Comparison of ENCODE assay signal across 10 cellular contexts in the genomic region with DNA sequence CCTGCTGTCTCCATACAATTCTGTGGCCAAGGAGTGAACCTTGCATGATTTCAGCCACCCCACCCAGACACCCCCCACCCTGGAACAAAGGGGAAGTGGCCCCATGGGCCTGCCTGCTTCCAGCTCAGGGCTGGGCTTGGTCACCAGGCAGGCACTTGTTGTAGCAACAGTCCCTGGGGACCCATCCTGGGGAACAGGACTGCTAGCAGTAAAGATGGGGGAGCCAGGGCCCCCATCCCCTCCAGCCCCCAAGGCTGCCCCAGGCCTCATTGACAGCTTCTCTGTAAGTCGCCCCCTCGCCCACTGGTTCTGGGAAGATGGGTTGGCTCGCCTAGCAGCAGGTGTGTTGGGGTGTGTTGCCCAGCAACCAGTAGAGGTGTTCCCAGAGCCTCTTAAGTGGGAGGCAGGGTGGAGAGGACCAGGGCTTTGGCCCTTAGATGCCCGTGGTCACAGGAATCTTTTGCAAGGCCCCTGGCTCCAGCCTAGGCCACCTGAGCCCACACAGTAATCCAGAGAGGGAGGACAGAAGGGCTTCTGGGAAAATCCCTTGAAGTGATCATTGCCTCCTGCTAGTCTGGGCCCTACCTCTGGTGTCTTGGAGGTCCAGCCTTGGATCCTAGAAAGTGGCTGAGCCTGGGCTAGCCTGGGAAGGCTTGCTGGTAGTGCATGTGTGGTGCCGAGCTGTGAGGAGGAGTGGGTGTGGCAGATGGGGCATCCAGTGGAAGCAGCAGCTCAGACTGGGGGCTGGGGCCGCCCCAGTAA. TPM values are rescaled to one million over a fixed set of nuclear protein-coding genes. Genes with fewer than 3 reads are reported as not detected.
DNase-seq lines count a peak whose midpoint lies in the region; ATAC-seq and TF ChIP-seq lines count a peak whose summit lies in the region.
"Had no signal": no experiment of that assay in that cellular context is flagged by ENCODE, and none has a peak within 500 bp of the region (broad histone marks: within the 10 kb centered on the region; RNA-seq: fewer than 3 reads in every experiment).

No MANE protein-coding gene starts in this region.

- H3K27me3 ChIP-seq in IMR-90 (ENCODE audit: control insufficient read depth, insufficient read depth, low read length) (peaks cover 4% of the 10 kb centered on the region; the same call in 1 of the 2 replicates), esophagus muscularis mucosa (peaks cover 0 to 20% (median 0%) of the 10 kb centered on the region in 4 donors), skeletal muscle tissue (ENCODE audit: control insufficient read depth in 3 of 3, insufficient read depth in 3 of 3, low read length in 3 of 3) (peaks cover 0 to 3% (median 0%) of the 10 kb centered on the region in 3 donors), lower lobe of right lung (ENCODE audit: low read depth) (no peaks in the 10 kb centered on the region)

- H4K5ac ChIP-seq in IMR-90 (ENCODE audit: low read depth, low read length) = no peak overlapping the region

- peak overlapping the region; percentile 20 to 86; a peak in 1 of 4 replicates for H4K8ac ChIP-seq in IMR-90 (ENCODE audit: low read depth in 2 of 2, low read length in 2 of 2)

- POLR2A ChIA-PET in IMR-90 (lab: Charles Lee; ENCODE audit: unreplicated experiment) = no interaction called here

- TF ChIP-seq POLR2A in IMR-90 (IDR thresholded peaks at IDR 0.05; ENCODE audit: low read depth, low read length) (no peak), esophagus muscularis mucosa (IDR thresholded peaks at IDR 0.05; ENCODE audit: low read depth) (no peak)

- dilution Hi-C loops in IMR-90 (cut with HindIII; ENCODE audit: low sequenced_read_pairs, unreplicated experiment) = no loop called here

- H3K4me1 ChIP-seq in IMR-90 (ENCODE audit: control insufficient read depth, insufficient read depth, low read length) (peaks cover 15% of the 10 kb centered on the region; the same call in 1 of the 2 replicates), esophagus muscularis mucosa (peaks cover 60 to 61% (median 60%) of the 10 kb centered on the region in 4 donors), skeletal muscle tissue (ENCODE audit: control insufficient read depth in 3 of 3, insufficient read depth in 3 of 3, low read length in 3 of 3) (peaks cover 39 to 49% (median 49%) of the 10 kb centered on the region in 3 donors), lower lobe of right lung (peaks cover 12% of the 10 kb centered on the region)

- H3K9ac ChIP-seq in IMR-90 (ENCODE audit: low read depth, low read length) (no peak overlapping the region), skeletal muscle tissue (ENCODE audit: low read depth in 1 of 3, low read length in 3 of 3) (peak overlapping the region in 2 of 3 donors; percentile 16 to 43)

- peak overlapping the region; percentile 69 for H4K91ac ChIP-seq in IMR-90 (ENCODE audit: insufficient read depth, low read depth, low read length)

- CTCF ChIA-PET in IMR-90 (lab: Yijun Ruan, JAX) = interaction anchor here (0.6 kb wide), 1 partner anchor 269 kb away, joined by 5 read pairs; no protein-coding TSS in a partner anchor

- H2BK5ac ChIP-seq in IMR-90 (ENCODE audit: low read depth, low read length, poor library complexity, severe bottlenecking) = peak overlapping the region; percentile 44

- intact Hi-C loops in IMR-90 (cut with micrococcal nuclease) = no loop called here
- intact Hi-C loops in esophagus muscularis mucosa (cut with DNase I) = loop anchor here (10.0 kb wide), 1 partner anchor 344 kb away; no protein-coding TSS in a partner anchor
- intact Hi-C loops in lower lobe of right lung (cut with DNase I) = no loop called here

- no TSS peak for BruUV-seq in IMR-90 (replicated peaks; lab: Mats Ljungman, UMichigan)

- no peak overlapping the region for H3K14ac ChIP-seq in IMR-90 (replicated peaks; ENCODE audit: low read depth, low read length)

- in situ Hi-C loops in IMR-90 (cut with MboI; ENCODE audit: low sequenced_read_pairs) = loop anchor here (5.0 kb wide), 1 partner anchor 341 kb away; no protein-coding TSS in a partner anchor

- no peaks in the 10 kb centered on the region for H4K20me1 ChIP-seq in IMR-90 (ENCODE audit: insufficient read depth, low read length)

- H3K4me3 ChIP-seq in IMR-90 (ENCODE audit: insufficient read depth, low read depth, low read length) (no peak overlapping the region), esophagus muscularis mucosa (no peak overlapping the region), skeletal muscle tissue (ENCODE audit: low read length in 3 of 3) (no peak overlapping the region), lower lobe of right lung (no peak overlapping the region)

- TF ChIP-seq EP300 in esophagus muscularis mucosa (IDR thresholded peaks at IDR 0.05) = no peak

- H2AFZ ChIP-seq in IMR-90 (replicated peaks; ENCODE audit: low read length, poor library complexity) = peak overlapping the region; percentile 73

- H2AK5ac ChIP-seq in IMR-90 (ENCODE audit: low read depth, low read length) = peak overlapping the region; percentile 89

- peak overlapping the region; percentile 89 for H2AK9ac ChIP-seq in IMR-90 (replicated peaks; ENCODE audit: low read depth, low read length, poor library complexity)

- ATAC-seq in IMR-90 (ENCODE audit: low read depth) (peak; percentile 4; the same call in 1 of the 2 replicates), HG02763 (IDR thresholded peaks at IDR 0.05; ENCODE audit: unreplicated experiment) (no peak), lower lobe of right lung (no peak)

- TF ChIP-seq RAD21 in IMR-90 (IDR thresholded peaks at IDR 0.05; ENCODE audit: low read length) = no peak

- H3K4me2 ChIP-seq in IMR-90 (ENCODE audit: low read depth, low read length) = no peak overlapping the region

- H3K27ac ChIP-seq in IMR-90 (ENCODE audit: insufficient read depth, low read length) (no peak overlapping the region), esophagus muscularis mucosa (replicated peaks in 1 of 4) (peak overlapping the region; percentile 43 to 70 (median 63)), skeletal muscle tissue (ENCODE audit: low read depth, low read length) (peak overlapping the region; percentile 77), lower lobe of right lung (no peak overlapping the region)

- peak overlapping the region; percentile 89 for H2BK120ac ChIP-seq in IMR-90 (ENCODE audit: low read depth, low read length)

- peak overlapping the region; percentile 92 for H3K4ac ChIP-seq in IMR-90 (ENCODE audit: low read depth, low read length)

- H3K23ac ChIP-seq in IMR-90 (ENCODE audit: low read depth, low read length) = 0 out of 2 replicates have a peak overlapping the region, but pooled peaks have one; percentile 27

- DNase-seq in IMR-90 (no peak), NCI-H2196 (lab: John Stamatoyannopoulos, UW; ENCODE audit: unreplicated experiment) (peak; percentile 66), esophagus muscularis mucosa (ENCODE audit: extremely low spot score) (no peak), AG08396 (ENCODE audit: low spot score) (no peak), lower lobe of right lung (no peak)
- DNase-seq in stimulated activated naive CD4-positive, alpha-beta T cell (lab: John Stamatoyannopoulos, UW) = no peak
- DNase-seq: activated T-cell treated with anti-CD3 and anti-CD28 coated beads for 4 hours, midbrain had no signal

- peak overlapping the region; percentile 63; the same call in 1 of the 3 replicates for H2BK15ac ChIP-seq in IMR-90 (ENCODE audit: low read depth, low read length)

- H3K56ac ChIP-seq in IMR-90 (ENCODE audit: extremely low read depth, insufficient read depth, low read length) = no peak overlapping the region

- H3K9me3 ChIP-seq in IMR-90 (ENCODE audit: control insufficient read depth, insufficient read depth, low read length) (no peaks in the 10 kb centered on the region), esophagus muscularis mucosa (no peaks in the 10 kb centered on the region), skeletal muscle tissue (ENCODE audit: control insufficient read depth in 3 of 3, low read length in 3 of 3) (no peaks in the 10 kb centered on the region), lower lobe of right lung (no peaks in the 10 kb centered on the region)

- no peak overlapping the region for H3K18ac ChIP-seq in IMR-90 (ENCODE audit: low read depth, low read length)

- H3K79me1 ChIP-seq in IMR-90 (ENCODE audit: low read depth in 1 of 2, low read length in 2 of 2) = no peaks in the 10 kb centered on the region

- H3K9me1 ChIP-seq in IMR-90 (ENCODE audit: insufficient read depth, low read length) = no peaks in the 10 kb centered on the region; the same call in 1 of the 2 replicates

- 60% methylated on average over 1 of the region's 6 CpGs; no CpG with 5 or more reads in 1 of the 2 experiments for WGBS in IMR-90 (ENCODE audit: extremely low coverage in 2 of 2, insufficient read length in 1 of 2), 2 experiments
- WGBS in esophagus muscularis mucosa = 76% methylated on average over 5 of the region's 6 CpGs

- H3K36me3 ChIP-seq in IMR-90 (ENCODE audit: control insufficient read depth, insufficient read depth, low read length) = no peaks in the 10 kb centered on the region
- no peaks in the 10 kb centered on the region for H3K36me3 ChIP-seq in esophagus muscularis mucosa
- H3K36me3 ChIP-seq in skeletal muscle tissue (ENCODE audit: control insufficient read depth in 3 of 3, insufficient read depth in 3 of 3, low read length in 3 of 3) = no peaks in the 10 kb centered on the region
- H3K36me3 ChIP-seq in lower lobe of right lung = no peaks in the 10 kb centered on the region

- TF ChIP-seq CTCF in IMR-90 (conservative IDR thresholded peaks at IDR 0.05; ENCODE audit: low read depth, low read length) (no peak), esophagus muscularis mucosa (IDR thresholded peaks at IDR 0.05) (no peak), lower lobe of right lung (IDR thresholded peaks at IDR 0.05) (no peak)

- peak overlapping the region; percentile 67 for H2BK20ac ChIP-seq in IMR-90 (ENCODE audit: low read depth, low read length)

TF ChIP-seq in IMR-90, 13 proteins besides CTCF, POLR2A, EP300 and RAD21 (continues in another document):
- TF ChIP-seq MAZ (IDR thresholded peaks at IDR 0.05; ENCODE audit: borderline replicate concordance, low read depth, low read length) (no peak), CHD1 (IDR thresholded peaks at IDR 0.05; ENCODE audit: low read depth, low read length) (no peak), NFE2L2 (IDR thresholded peaks at IDR 0.05; ENCODE audit: low read depth, low read length) (no peak)

RNA-seq across cellular contexts. Expression of a gene that starts 48.9 kb away (rescaled TPM):
- total RNA-seq in IMR-90 (2012; rRNA removed) (0.18 and 0.28 TPM in 2 replicates), esophagus muscularis mucosa (1 to 10 TPM; 1.7 to 2.5 (median 1.8) TPM), skeletal muscle tissue (0.52 TPM), lower lobe of right lung (0.59 TPM)
- polyA plus RNA-seq in IMR-90 (2012; rRNA removed) = 0.46 and 0.50 TPM in 2 replicates
- 0.17 and 0.60 TPM in 2 replicates for polyA plus RNA-seq in IMR-90 (2012; cell fraction: cytosol; rRNA removed)
- 0.23 and 0.26 TPM in 2 replicates for polyA plus RNA-seq in IMR-90 (2012; cell fraction: nucleus; rRNA removed; ENCODE audit: low replicate concordance)

Comparison
In these comparisons a context has a peak if more than half of its experiments do, and no peak if none do; other contexts are left out.
1. H3K27ac ChIP-seq: peak in esophagus muscularis mucosa (4 of 4) and skeletal muscle tissue (single experiment); none in IMR-90 (single experiment) and lower lobe of right lung (single experiment).